ENCODE assay signal across 10 cellular contexts in genomic region chr1:112637257-112638108, GRCh38. TPM values are rescaled to one million over a fixed set of nuclear protein-coding genes. Genes with fewer than 3 reads are reported as not detected.
DNase-seq lines count a peak whose midpoint lies in the region; ATAC-seq and TF ChIP-seq lines count a peak whose summit lies in the region.
"Had no signal": no experiment of that assay in that cellular context is flagged by ENCODE, and none has a peak within 500 bp of the region (broad histone marks: within the 10 kb centered on the region; RNA-seq: fewer than 3 reads in every experiment).

No MANE protein-coding gene starts in this region.

- no peak overlapping the region for H2AFZ ChIP-seq in SK-N-SH (ENCODE audit: low read depth)

- POLR2A ChIA-PET in SK-N-SH (lab: Yijun Ruan, JAX), result interaction anchor here (0.6 to 1.1 kb wide), 2 partner anchors 28 to 38 kb away, joined by 3 read pairs; no protein-coding TSS in a partner anchor

- TF ChIP-seq RAD21 in SK-N-SH (IDR thresholded peaks at IDR 0.05; ENCODE audit: low read length), result no peak

- no peak overlapping the region for H3K4me3 ChIP-seq in SK-N-SH (ENCODE audit: low read depth in 2 of 2, low read length in 1 of 2)
- no peak overlapping the region for H3K4me3 ChIP-seq in neutrophil (ENCODE audit: low read depth in 1 of 2, low read length in 1 of 2)
- H3K4me3 ChIP-seq: sigmoid colon had no signal

- H3K79me2 ChIP-seq in SK-N-SH (ENCODE audit: insufficient read depth), result peaks cover 93% of the 10 kb centered on the region

- TF ChIP-seq EP300 in SK-N-SH (IDR thresholded peaks at IDR 0.05; ENCODE audit: borderline replicate concordance in 1 of 2, low read depth in 1 of 2, low read length in 1 of 2), result no peak

- H3K9ac ChIP-seq in SK-N-SH, result no peak overlapping the region

- H3K9me3 ChIP-seq in SK-N-SH, result no peaks in the 10 kb centered on the region
- H3K9me3 ChIP-seq in neutrophil, result no peaks in the 10 kb centered on the region
- H3K9me3 ChIP-seq: sigmoid colon had no signal

- H3F3A ChIP-seq in SK-N-SH (replicated peaks; ENCODE audit: insufficient read depth), result peaks cover 37% of the 10 kb centered on the region

- H3K27ac ChIP-seq in SK-N-SH (ENCODE audit: low read depth in 2 of 2, low read length in 1 of 2) (peak overlapping the region in 1 of 2 experiments; percentile 66; a peak in 3 of 4 replicates), epithelial cell of prostate (peak overlapping the region; percentile 79), neutrophil (peak overlapping the region; percentile 68)

- H3K4me2 ChIP-seq in SK-N-SH, result peak overlapping the region; percentile 35; the same call in 1 of the 2 replicates

- peaks cover 78% of the 10 kb centered on the region for H4K20me1 ChIP-seq in SK-N-SH (ENCODE audit: insufficient read depth)

- DNase-seq in Caki2 (ENCODE audit: low read depth) (peak; percentile 70), SK-N-SH (no peak), epithelial cell of prostate (ENCODE audit: low read depth, low spot score) (peak; percentile 18), NCI-H510A treated with DMSO at 0.1 percent for 48 hours (lab: John Stamatoyannopoulos, UW) (no peak)
- DNase-seq in stimulated activated CD4-positive, alpha-beta T cell treated with anti-CD3 and anti-CD28 coated beads, Interleukin-12 subunit alpha, Interleukin-12 subunit beta, amount 100 ng/mL, for 4 hours, result no peak
- DNase-seq in activated effector memory CD4-positive, alpha-beta T cell treated with anti-CD3 and anti-CD28 coated beads, Interleukin-2, amount 50 U/mL, for 16 hours, result no peak
- DNase-seq: activated CD8-positive, alpha-beta memory T cell treated with anti-CD3 and anti-CD28 coated beads, Interleukin-2, amount 50 U/mL, for 4 hours; sigmoid colon had no signal

- peaks cover 2 to 14% of the 10 kb centered on the region in 2 experiments; a peak in 3 of 4 replicates for H3K4me1 ChIP-seq in SK-N-SH (ENCODE audit: control insufficient read depth in 1 of 2, insufficient read depth in 2 of 2, low read depth in 1 of 2, low read length in 1 of 2)
- peaks cover 7 to 33% of the 10 kb centered on the region in 2 experiments for H3K4me1 ChIP-seq in neutrophil (ENCODE audit: control insufficient read depth in 1 of 2, insufficient read depth in 1 of 2, low read depth in 1 of 2, low read length in 1 of 2)

- ATAC-seq in GM18870 (IDR thresholded peaks at IDR 0.05; ENCODE audit: unreplicated experiment), result no peak

- CTCF ChIA-PET in SK-N-SH (lab: Yijun Ruan, JAX), result interaction anchor here (0.8 to 1.1 kb wide), 4 partner anchors 10 to 78 kb away, joined by 3 to 4 read pairs (median 3); no protein-coding TSS in a partner anchor

- TF ChIP-seq CTCF in SK-N-SH (IDR thresholded peaks at IDR 0.05) (no peak), neutrophil (IDR thresholded peaks at IDR 0.05) (no peak)

- H3K27me3 ChIP-seq in SK-N-SH (ENCODE audit: insufficient read depth), result no peaks in the 10 kb centered on the region
- H3K27me3 ChIP-seq in neutrophil, result no peaks in the 10 kb centered on the region
- H3K27me3 ChIP-seq: sigmoid colon had no signal

- in situ Hi-C loops in Caki2 (cut with HindIII; ENCODE audit: low pct_unique_long_range_greater_than_20kb, low sequenced_read_pairs), result no loop called here

- no peaks in the 10 kb centered on the region for H3K9me2 ChIP-seq in SK-N-SH

- WGBS in SK-N-SH (ENCODE audit: low lambda C conversion rate), result 59% methylated on average over 4 of the region's 4 CpGs

- peaks cover 2 to 3% of the 10 kb centered on the region in 2 experiments for H3K36me3 ChIP-seq in SK-N-SH (replicated peaks in 1 of 2; ENCODE audit: control insufficient read depth in 1 of 2, insufficient read depth in 2 of 2, low read length in 1 of 2)
- H3K36me3 ChIP-seq in neutrophil, result peaks cover 7% of the 10 kb centered on the region
- H3K36me3 ChIP-seq: sigmoid colon had no signal

TF ChIP-seq in SK-N-SH, 30 proteins besides CTCF, POLR2A, EP300 and RAD21:
- no peak for TF ChIP-seq YY1 (IDR thresholded peaks at IDR 0.05; ENCODE audit: low read depth)
- no peak for TF ChIP-seq IRF3 (IDR thresholded peaks at IDR 0.05; ENCODE audit: low read depth, low read length)
- no peak for TF ChIP-seq SIN3A (IDR thresholded peaks at IDR 0.05; ENCODE audit: borderline replicate concordance, low read depth, low read length)
- TF ChIP-seq TAF1 (IDR thresholded peaks at IDR 0.05; ENCODE audit: borderline replicate concordance, low read depth, low read length), result no peak
- TF ChIP-seq ZBTB33 (IDR thresholded peaks at IDR 0.05; ENCODE audit: borderline replicate concordance, low read depth), result no peak
- TF ChIP-seq POLR2AphosphoS5 (IDR thresholded peaks at IDR 0.05; ENCODE audit: low read depth, low read length), result no peak
- no peak for TF ChIP-seq JUND (IDR thresholded peaks at IDR 0.05)
- TF ChIP-seq FOXJ3 (CRISPR knock-in tag; IDR thresholded peaks at IDR 0.05), result no peak
- no peak for TF ChIP-seq MXI1 (IDR thresholded peaks at IDR 0.05; ENCODE audit: low read depth, low read length)
- TF ChIP-seq RFX5 (IDR thresholded peaks at IDR 0.05; ENCODE audit: low read length), result no peak
- TF ChIP-seq USF2 (IDR thresholded peaks at IDR 0.05; ENCODE audit: borderline replicate concordance, low read depth, low read length), result no peak
- TF ChIP-seq RXRA (IDR thresholded peaks at IDR 0.05; ENCODE audit: borderline replicate concordance, low read depth), result no peak
- no peak for TF ChIP-seq SMC3 (IDR thresholded peaks at IDR 0.05; ENCODE audit: low read depth, low read length)

RNA-seq across cellular contexts. Expression of gene CAPZA1, which starts 17.9 kb away (rescaled TPM):
- 192 and 237 TPM in 2 replicates for total RNA-seq in Caki2 (2014; rRNA removed; shearing (Covaris generic); ENCODE audit: low replicate concordance)
- 50.8 and 71.8 TPM in 2 replicates for polyA plus RNA-seq in SK-N-SH (2012; rRNA removed)
- 88.4 and 108 TPM in 2 replicates for polyA plus RNA-seq in SK-N-SH (2012; cell fraction: cytosol; rRNA removed)
- 29.4 and 68.1 TPM in 2 replicates for polyA plus RNA-seq in SK-N-SH (2012; cell fraction: nucleus; rRNA removed)

RNA-seq across cellular contexts. Expression of gene ST7L, which starts 18.5 kb away (rescaled TPM):
- 11.2 and 12.8 TPM in 2 replicates for total RNA-seq in Caki2 (2014; rRNA removed; shearing (Covaris generic); ENCODE audit: low replicate concordance)
- polyA plus RNA-seq in SK-N-SH (2012; rRNA removed), result 16.3 and 17.9 TPM in 2 replicates
- polyA plus RNA-seq in SK-N-SH (2012; cell fraction: cytosol; rRNA removed), result 16.3 and 16.7 TPM in 2 replicates
- 17.6 and 26.1 TPM in 2 replicates for polyA plus RNA-seq in SK-N-SH (2012; cell fraction: nucleus; rRNA removed)

RNA-seq across cellular contexts. Expression of gene MOV10, which starts 37.0 kb away (rescaled TPM):
- 57.2 and 83.2 TPM in 2 replicates for total RNA-seq in Caki2 (2014; rRNA removed; shearing (Covaris generic); ENCODE audit: low replicate concordance)
- 81.0 and 87.4 TPM in 2 replicates for polyA plus RNA-seq in SK-N-SH (2012; rRNA removed)
- 25.9 and 38.1 TPM in 2 replicates for polyA plus RNA-seq in SK-N-SH (2012; cell fraction: cytosol; rRNA removed)
- polyA plus RNA-seq in SK-N-SH (2012; cell fraction: nucleus; rRNA removed), result 325 and 510 TPM in 2 replicates

Comparison
In these comparisons a context has a peak if more than half of its experiments do, and no peak if none do; other contexts are left out.
1. DNase-seq: peak in Caki2 (single experiment) and epithelial cell of prostate (single experiment); none in SK-N-SH (single experiment), stimulated activated CD4-positive, alpha-beta T cell treated with anti-CD3 and anti-CD28 coated beads, Interleukin-12 subunit alpha, Interleukin-12 subunit beta, amount 100 ng/mL, for 4 hours (single experiment), NCI-H510A treated with DMSO at 0.1 percent for 48 hours (single experiment) and activated effector memory CD4-positive, alpha-beta T cell treated with anti-CD3 and anti-CD28 coated beads, Interleukin-2, amount 50 U/mL, for 16 hours (single experiment).